In the genomic region with DNA sequence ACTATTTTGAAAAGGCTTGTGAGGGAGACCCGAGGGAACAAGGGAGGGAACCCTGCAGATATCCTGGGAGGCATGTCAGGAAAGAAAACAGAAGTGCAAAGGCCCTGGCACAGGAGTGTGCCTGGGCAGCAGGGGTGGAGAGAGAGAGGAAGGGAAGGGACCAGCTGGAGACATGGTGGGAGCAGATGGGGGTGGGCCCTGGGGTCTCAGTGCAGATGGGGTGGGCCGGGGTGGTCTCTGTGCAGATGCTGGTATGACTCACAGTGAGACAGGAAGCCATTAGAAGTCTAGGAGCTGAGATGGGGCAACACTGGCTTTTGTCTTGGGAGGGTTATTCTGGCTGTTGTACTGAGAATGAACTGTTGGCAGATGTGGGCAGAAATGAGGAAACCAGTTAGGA, we compare ENCODE assay signal across 23 cellular contexts.
"Had no signal": no experiment of that assay in that cellular context is flagged by ENCODE, and none has a peak within 500 bp of the region (broad histone marks: within the 10 kb centered on the region; RNA-seq: fewer than 3 reads in every experiment).

No MANE protein-coding gene starts in this region.

- H3K27ac ChIP-seq: colonic mucosa, epithelial cell of prostate, foreskin keratinocyte, heart right ventricle, left lung, lower lobe of right lung had no signal

- H3K4me3 Mint-ChIP-seq: dendritic cell treated with granulocyte-macrophage colony-stimulating factor and Interleukin-4, amounts not matched to agents 40 ng/mL and 50 ng/mL, for 4 days; effector memory CD8-positive, alpha-beta T cell; endodermal cell; mesothelial cell of epicardium; naive B cell; naive thymus-derived CD8-positive, alpha-beta T cell had no signal

- H3K4me3 ChIP-seq: colonic mucosa, heart right ventricle, left lung, lower lobe of right lung, mucosa of descending colon had no signal

- H3K27me3 ChIP-seq: colonic mucosa, foreskin keratinocyte had no signal

- H3K4me1 ChIP-seq: colonic mucosa, foreskin keratinocyte, heart right ventricle, left lung, lower lobe of right lung had no signal

- ATAC-seq: effector memory CD8-positive, alpha-beta T cell; esophagus mucosa; foreskin keratinocyte; heart right ventricle; left cardiac atrium; left lung; left ventricle myocardium superior; lower lobe of right lung; mucosa of descending colon; naive thymus-derived CD8-positive, alpha-beta T cell had no signal

- H3K36me3 ChIP-seq: colonic mucosa, heart right ventricle, left lung, lower lobe of right lung had no signal

- DNase-seq: colonic mucosa; cortex of kidney; effector CD8-positive, alpha-beta T cell; effector memory CD8-positive, alpha-beta T cell; endodermal cell; erythroblast; foreskin keratinocyte; glutamatergic neuron; head of caudate nucleus; heart right ventricle; hippocampal formation; left cardiac atrium; left lung; left ventricle myocardium superior; lower lobe of right lung; mesenchymal stem cell; mucosa of descending colon; naive B cell; naive thymus-derived CD8-positive, alpha-beta T cell had no signal

- H3K4me1 Mint-ChIP-seq: mesothelial cell of epicardium had no signal

- H3K27ac Mint-ChIP-seq: dendritic cell treated with granulocyte-macrophage colony-stimulating factor and Interleukin-4, amounts not matched to agents 40 ng/mL and 50 ng/mL, for 4 days; effector memory CD8-positive, alpha-beta T cell; endodermal cell; mesothelial cell of epicardium; naive thymus-derived CD8-positive, alpha-beta T cell had no signal

- H3K36me3 Mint-ChIP-seq: mesothelial cell of epicardium, naive B cell had no signal

- H3K9me3 ChIP-seq: colonic mucosa, lower lobe of right lung had no signal
